ENCODE assay signal across 9 cellular contexts in the genomic region with DNA sequence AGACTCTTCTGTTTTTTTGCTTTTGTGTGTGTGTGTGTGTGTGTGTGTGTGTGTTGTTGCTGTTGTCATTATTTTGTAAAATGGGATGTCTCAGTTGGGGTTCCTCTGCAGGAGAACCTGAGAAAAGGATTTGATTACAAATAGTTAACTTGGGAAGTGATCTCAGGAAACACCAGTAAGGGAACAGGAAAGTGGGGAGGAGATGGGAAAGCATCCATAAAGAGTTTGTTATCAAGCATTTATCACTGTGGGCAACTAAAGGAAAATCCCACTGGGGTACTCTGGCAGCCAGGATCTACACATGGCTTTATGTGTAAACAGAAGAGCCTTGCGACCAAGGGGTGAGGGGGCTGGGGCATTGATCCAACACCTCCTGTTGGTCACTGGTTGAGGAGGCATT.
"Had no signal": no experiment of that assay in that cellular context is flagged by ENCODE, and none has a peak within 500 bp of the region (broad histone marks: within the 10 kb centered on the region; RNA-seq: fewer than 3 reads in every experiment).

No MANE protein-coding gene starts in this region.

- H3K4me3 Mint-ChIP-seq: IgD-negative memory B cell had no signal

- H3K27ac ChIP-seq: HL-60, KMS-11 had no signal

- DNase-seq: IMR-90, KBM-7, KG1 had no signal

- ATAC-seq: HepG2, K562 had no signal

- H3K9ac ChIP-seq: KMS-11 had no signal

- H3K9me3 Mint-ChIP-seq: IgD-negative memory B cell had no signal

- H3K4me1 Mint-ChIP-seq: IgD-negative memory B cell had no signal

- H3K36me3 Mint-ChIP-seq: IgD-negative memory B cell had no signal

- H3K4me3 ChIP-seq: K562 had no signal

- FAIRE-seq: HepG2, HTR-8/SVneo, K562 had no signal

- H3K4me2 ChIP-seq: KMS-11 had no signal
